In the genomic region with DNA sequence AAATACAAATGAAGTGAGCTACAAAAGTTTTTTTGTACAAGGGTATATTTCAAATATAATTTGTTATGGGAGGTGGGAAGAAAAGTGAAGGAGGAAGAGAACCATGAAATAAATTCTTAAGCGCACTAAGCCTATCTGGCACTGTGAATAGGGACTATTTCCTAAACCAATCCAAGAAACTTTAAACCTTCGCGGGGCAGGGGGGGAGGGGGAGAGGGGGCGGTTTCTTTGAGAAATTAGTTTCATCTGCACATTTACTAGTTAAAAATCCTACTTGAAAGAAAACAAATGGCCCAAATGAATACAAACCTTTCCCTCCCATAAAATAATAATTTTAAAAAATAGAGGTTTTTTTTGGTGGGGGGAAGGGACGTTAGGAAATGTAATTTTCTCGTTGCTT, we compare ENCODE assay signal across 8 cellular contexts. TPM values are rescaled to one million over a fixed set of nuclear protein-coding genes. Genes with fewer than 3 reads are reported as not detected.
A peak's percentile ranks its signal among the peaks of the same experiment; 100 is the strongest.
DNase-seq lines count a peak whose midpoint lies in the region; ATAC-seq and TF ChIP-seq lines count a peak whose summit lies in the region.

No MANE protein-coding gene starts in this region.

- intact Hi-C loops in sciatic nerve (cut with DNase I) = no loop called here

- no peaks in the 10 kb centered on the region for H3K9me2 ChIP-seq in SK-N-SH

- H3K27me3 ChIP-seq in SK-N-SH (ENCODE audit: insufficient read depth) = no peaks in the 10 kb centered on the region

- TF ChIP-seq EP300 in SK-N-SH (IDR thresholded peaks at IDR 0.05; ENCODE audit: borderline replicate concordance in 1 of 2, low read depth in 1 of 2, low read length in 1 of 2) = no peak

- in situ Hi-C loops in GM13977 (cut with MboI; ENCODE audit: low pct_unique_long_range_greater_than_20kb, low sequenced_read_pairs, unreplicated experiment) = no loop called here

- H3K9me3 ChIP-seq in SK-N-SH = no peaks in the 10 kb centered on the region

- no peak for ATAC-seq in SK-N-SH treated with all-trans-retinoic acid at 6 μM for 48 hours
- ATAC-seq in sciatic nerve = peak; percentile 28

- CTCF ChIA-PET in SK-N-SH (lab: Yijun Ruan, JAX) = interaction anchor here (0.8 to 1.6 kb wide), 6 partner anchors 8 to 226 kb away, joined by 3 to 8 read pairs (median 4); no protein-coding TSS in a partner anchor

- H3K36me3 ChIP-seq in SK-N-SH (replicated peaks in 1 of 2; ENCODE audit: control insufficient read depth in 1 of 2, insufficient read depth in 2 of 2, low read length in 1 of 2) = peaks cover 29 to 32% of the 10 kb centered on the region in 2 experiments

- peaks cover 9 to 17% of the 10 kb centered on the region in 2 experiments; a peak in 2 of 4 replicates for H3K4me1 ChIP-seq in SK-N-SH (ENCODE audit: control insufficient read depth in 1 of 2, insufficient read depth in 2 of 2, low read depth in 1 of 2, low read length in 1 of 2)

- peak overlapping the region; percentile 73 for H3K9ac ChIP-seq in SK-N-SH

- POLR2A ChIA-PET in SK-N-SH (lab: Yijun Ruan, JAX) = interaction anchor here (0.6 to 1.6 kb wide), 3 partner anchors 19 to 117 kb away, joined by 3 to 5 read pairs (median 4); a partner anchor contains a TSS

- H4K20me1 ChIP-seq in SK-N-SH (ENCODE audit: insufficient read depth) = no peaks in the 10 kb centered on the region

- peak overlapping the region; percentile 95 for H2AFZ ChIP-seq in SK-N-SH (ENCODE audit: low read depth)

- H3K79me2 ChIP-seq in SK-N-SH (ENCODE audit: insufficient read depth) = peaks cover 22% of the 10 kb centered on the region

- TF ChIP-seq RAD21 in SK-N-SH (IDR thresholded peaks at IDR 0.05; ENCODE audit: low read length) = no peak

- DNase-seq in SK-N-SH (no peak), SW480 (ENCODE audit: low spot score) (peak; percentile 16), fibroblast of villous mesenchyme (ENCODE audit: low read depth) (no peak), sciatic nerve (ENCODE audit: low spot score) (no peak), HCEC 1CT (no peak), SK-N-DZ (ENCODE audit: low spot score) (no peak), GM13977 (ENCODE audit: low spot score) (no peak)

- WGBS in SK-N-SH (ENCODE audit: low lambda C conversion rate) = 1% methylated on average over 6 of the region's 6 CpGs

- H3K4me3 ChIP-seq in SK-N-SH (ENCODE audit: low read depth in 2 of 2, low read length in 1 of 2) = peak overlapping the region; percentile 95
- H3K4me3 ChIP-seq in fibroblast of villous mesenchyme (ENCODE audit: low read depth, low read length) = peak overlapping the region; percentile 65

- H3K27ac ChIP-seq in SK-N-SH (ENCODE audit: low read depth in 2 of 2, low read length in 1 of 2) = peak overlapping the region in 1 of 2 experiments; percentile 82; a peak in 3 of 4 replicates

- peak overlapping the region; percentile 76 for H3K4me2 ChIP-seq in SK-N-SH

- peaks cover 4% of the 10 kb centered on the region for H3F3A ChIP-seq in SK-N-SH (replicated peaks; ENCODE audit: insufficient read depth)

- TF ChIP-seq CTCF in SK-N-SH (IDR thresholded peaks at IDR 0.05) (no peak), fibroblast of villous mesenchyme (IDR thresholded peaks at IDR 0.05; ENCODE audit: insufficient read depth, low read depth, low read length) (no peak), GM13977 (IDR thresholded peaks at IDR 0.05; ENCODE audit: extremely low read depth, insufficient read depth, missing control alignments) (no peak)

TF ChIP-seq in SK-N-SH, 30 proteins besides CTCF, POLR2A, EP300 and RAD21 (continues in another document):
- TF ChIP-seq SMC3 (IDR thresholded peaks at IDR 0.05; ENCODE audit: low read depth, low read length) (no peak), EZH2phosphoT487 (IDR thresholded peaks at IDR 0.05; ENCODE audit: borderline replicate concordance, low read depth) (no peak), RXRA (IDR thresholded peaks at IDR 0.05; ENCODE audit: borderline replicate concordance, low read depth) (no peak), FOXM1 (IDR thresholded peaks at IDR 0.05; ENCODE audit: low read depth) (no peak), TAF1 (IDR thresholded peaks at IDR 0.05; ENCODE audit: borderline replicate concordance, low read depth, low read length) (no peak), TCF12 (IDR thresholded peaks at IDR 0.05) (no peak), GATA2 (CRISPR knock-in tag; IDR thresholded peaks at IDR 0.05) (no peak), NFIC (IDR thresholded peaks at IDR 0.05; ENCODE audit: borderline replicate concordance) (no peak)
- TF ChIP-seq, protein P1, sequence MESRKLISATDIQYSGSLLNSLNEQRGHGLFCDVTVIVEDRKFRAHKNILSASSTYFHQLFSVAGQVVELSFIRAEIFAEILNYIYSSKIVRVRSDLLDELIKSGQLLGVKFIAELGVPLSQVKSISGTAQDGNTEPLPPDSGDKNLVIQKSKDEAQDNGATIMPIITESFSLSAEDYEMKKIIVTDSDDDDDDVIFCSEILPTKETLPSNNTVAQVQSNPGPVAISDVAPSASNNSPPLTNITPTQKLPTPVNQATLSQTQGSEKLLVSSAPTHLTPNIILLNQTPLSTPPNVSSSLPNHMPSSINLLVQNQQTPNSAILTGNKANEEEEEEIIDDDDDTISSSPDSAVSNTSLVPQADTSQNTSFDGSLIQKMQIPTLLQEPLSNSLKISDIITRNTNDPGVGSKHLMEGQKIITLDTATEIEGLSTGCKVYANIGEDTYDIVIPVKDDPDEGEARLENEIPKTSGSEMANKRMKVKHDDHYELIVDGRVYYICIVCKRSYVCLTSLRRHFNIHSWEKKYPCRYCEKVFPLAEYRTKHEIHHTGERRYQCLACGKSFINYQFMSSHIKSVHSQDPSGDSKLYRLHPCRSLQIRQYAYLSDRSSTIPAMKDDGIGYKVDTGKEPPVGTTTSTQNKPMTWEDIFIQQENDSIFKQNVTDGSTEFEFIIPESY (IDR thresholded peaks at IDR 0.05; ENCODE audit: borderline replicate concordance, low read depth) = no peak
- TF ChIP-seq, protein P2, sequence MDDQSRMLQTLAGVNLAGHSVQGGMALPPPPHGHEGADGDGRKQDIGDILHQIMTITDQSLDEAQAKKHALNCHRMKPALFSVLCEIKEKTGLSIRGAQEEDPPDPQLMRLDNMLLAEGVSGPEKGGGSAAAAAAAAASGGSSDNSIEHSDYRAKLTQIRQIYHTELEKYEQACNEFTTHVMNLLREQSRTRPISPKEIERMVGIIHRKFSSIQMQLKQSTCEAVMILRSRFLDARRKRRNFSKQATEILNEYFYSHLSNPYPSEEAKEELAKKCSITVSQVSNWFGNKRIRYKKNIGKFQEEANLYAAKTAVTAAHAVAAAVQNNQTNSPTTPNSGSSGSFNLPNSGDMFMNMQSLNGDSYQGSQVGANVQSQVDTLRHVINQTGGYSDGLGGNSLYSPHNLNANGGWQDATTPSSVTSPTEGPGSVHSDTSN (IDR thresholded peaks at IDR 0.05) = no peak

TF ChIP-seq in SK-N-SH treated with all-trans-retinoic acid at 6 μM for 48 hours, 23 proteins besides CTCF, POLR2A, EP300 and RAD21 (continues in another document):
- TF ChIP-seq SNAI2 (CRISPR knock-in tag; IDR thresholded peaks at IDR 0.05) (no peak), ARNTL (CRISPR knock-in tag; IDR thresholded peaks at IDR 0.05; ENCODE audit: borderline replicate concordance, low read depth) (no peak), ISL1 (CRISPR knock-in tag; IDR thresholded peaks at IDR 0.05) (no peak), ZNF8 (CRISPR knock-in tag; IDR thresholded peaks at IDR 0.05) (no peak), ZC3H10 (CRISPR knock-in tag; IDR thresholded peaks at IDR 0.05) (no peak), TOX (CRISPR knock-in tag; IDR thresholded peaks at IDR 0.05; ENCODE audit: borderline replicate concordance) (no peak), CSDC2 (CRISPR knock-in tag; IDR thresholded peaks at IDR 0.05) (no peak), RARB (CRISPR knock-in tag; IDR thresholded peaks at IDR 0.05) (no peak), ZFP3 (CRISPR knock-in tag; IDR thresholded peaks at IDR 0.05) (no peak), BACH2 (CRISPR knock-in tag; IDR thresholded peaks at IDR 0.05; ENCODE audit: borderline replicate concordance) (no peak), GLIS3 (CRISPR knock-in tag; IDR thresholded peaks at IDR 0.05) (no peak), ESRRG (CRISPR knock-in tag; IDR thresholded peaks at IDR 0.05) (no peak), ZFP30 (CRISPR knock-in tag; IDR thresholded peaks at IDR 0.05) (no peak)
- TF ChIP-seq, protein P3, sequence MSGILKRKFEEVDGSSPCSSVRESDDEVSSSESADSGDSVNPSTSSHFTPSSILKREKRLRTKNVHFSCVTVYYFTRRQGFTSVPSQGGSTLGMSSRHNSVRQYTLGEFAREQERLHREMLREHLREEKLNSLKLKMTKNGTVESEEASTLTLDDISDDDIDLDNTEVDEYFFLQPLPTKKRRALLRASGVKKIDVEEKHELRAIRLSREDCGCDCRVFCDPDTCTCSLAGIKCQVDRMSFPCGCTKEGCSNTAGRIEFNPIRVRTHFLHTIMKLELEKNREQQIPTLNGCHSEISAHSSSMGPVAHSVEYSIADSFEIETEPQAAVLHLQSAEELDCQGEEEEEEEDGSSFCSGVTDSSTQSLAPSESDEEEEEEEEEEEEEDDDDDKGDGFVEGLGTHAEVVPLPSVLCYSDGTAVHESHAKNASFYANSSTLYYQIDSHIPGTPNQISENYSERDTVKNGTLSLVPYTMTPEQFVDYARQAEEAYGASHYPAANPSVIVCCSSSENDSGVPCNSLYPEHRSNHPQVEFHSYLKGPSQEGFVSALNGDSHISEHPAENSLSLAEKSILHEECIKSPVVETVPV (CRISPR knock-in tag; IDR thresholded peaks at IDR 0.05) = no peak

RNA-seq across cellular contexts. Expression of a gene that starts 0.4 kb away (rescaled TPM):
- 7.8 and 8.1 TPM in 2 replicates for polyA plus RNA-seq in SK-N-SH (2012; rRNA removed)
- polyA plus RNA-seq in SK-N-SH (2012; cell fraction: cytosol; rRNA removed) = 9.8 and 11.3 TPM in 2 replicates
- polyA plus RNA-seq in SK-N-SH (2012; cell fraction: nucleus; rRNA removed) = 2.6 and 6.2 TPM in 2 replicates
- total RNA-seq in fibroblast of villous mesenchyme = 9.3 and 17.7 TPM in 2 replicates
- total RNA-seq in sciatic nerve = 27.6 TPM
- polyA plus RNA-seq in SK-N-DZ (2014; cell fraction: cytosol; rRNA removed) = 9.8 and 10.6 TPM in 2 replicates
- polyA plus RNA-seq in SK-N-DZ (2014; cell fraction: nucleus; rRNA removed) = 6.8 and 8.0 TPM in 2 replicates

RNA-seq across cellular contexts. Expression of a gene that starts 24.1 kb away (rescaled TPM):
- not detected in 2 replicates for polyA plus RNA-seq in SK-N-SH (2012; rRNA removed)
- polyA plus RNA-seq in SK-N-SH (2012; cell fraction: cytosol; rRNA removed) = not detected in 2 replicates
- 0.04 TPM in 1 of 2 replicates, not detected in the other for polyA plus RNA-seq in SK-N-SH (2012; cell fraction: nucleus; rRNA removed)
- total RNA-seq in fibroblast of villous mesenchyme (0.43 and 1.3 TPM in 2 replicates), sciatic nerve (3.8 TPM)
- polyA plus RNA-seq in SK-N-DZ (2014; cell fraction: cytosol; rRNA removed) = not detected in 2 replicates
- not detected in 2 replicates for polyA plus RNA-seq in SK-N-DZ (2014; cell fraction: nucleus; rRNA removed)
